ENCODE assay signal across 27 cellular contexts in genomic region chr1:199639453-199639852, GRCh38.
"Had no signal": no experiment of that assay in that cellular context is flagged by ENCODE, and none has a peak within 500 bp of the region (broad histone marks: within the 10 kb centered on the region; RNA-seq: fewer than 3 reads in every experiment).

No MANE protein-coding gene starts in this region.

- H3K4me2 ChIP-seq: neural progenitor cell had no signal

- FAIRE-seq: endometrium, islet of Langerhans had no signal

- DNase-seq: cortex of kidney; effector memory CD8-positive, alpha-beta T cell; erythroblast; esophagus squamous epithelium; foreskin melanocyte; glutamatergic neuron; heart right ventricle; hippocampal formation; left cardiac atrium; left lung; mesenchymal stem cell; midbrain; naive thymus-derived CD4-positive, alpha-beta T cell; right cardiac atrium; spleen; stimulated activated CD4-positive, alpha-beta T cell treated with anti-CD3 and anti-CD28 coated beads, Interleukin-15, amount 100 ng/mL, for 24 hours; stimulated activated CD4-positive, alpha-beta T cell treated with anti-CD3 and anti-CD28 coated beads, Interleukin-2, amount 100 ng/mL, for 48 hours; stimulated activated naive B cell treated with anti-CD40 and anti-IgM and Interleukin-4, amounts not matched to agents 10 μg/mL and 1 μg/mL and 100 μg/mL, for 72 hours; transverse colon; upper lobe of right lung; uterus had no signal

- H3K9me3 ChIP-seq: esophagus squamous epithelium, prostate gland, thoracic aorta, transverse colon, upper lobe of right lung, uterus had no signal

- H3K27ac ChIP-seq: esophagus squamous epithelium, heart right ventricle, left lung, neural progenitor cell, prostate gland, skin epidermis, spleen, thoracic aorta, transverse colon, upper lobe of right lung, uterus had no signal

- H3K27me3 ChIP-seq: esophagus squamous epithelium, heart right ventricle, left lung, neural progenitor cell, transverse colon, upper lobe of right lung, uterus had no signal

- H2AFZ ChIP-seq: neural progenitor cell had no signal

- H3K4me1 ChIP-seq: esophagus squamous epithelium, heart right ventricle, left lung, neural progenitor cell, prostate gland, spleen, transverse colon, upper lobe of right lung, uterus had no signal

- ATAC-seq: effector memory CD8-positive, alpha-beta T cell; heart right ventricle; left cardiac atrium; left lung; naive thymus-derived CD4-positive, alpha-beta T cell; right cardiac atrium; stimulated activated naive B cell treated with anti-CD40 and anti-IgM and Interleukin-4, amounts not matched to agents 10 μg/mL and 1 μg/mL and 100 μg/mL, for 72 hours; upper lobe of right lung had no signal

- H3K9ac ChIP-seq: neural progenitor cell had no signal

- H3K4me3 ChIP-seq: esophagus squamous epithelium, heart right ventricle, left lung, neural progenitor cell, prostate gland, skin epidermis, spleen, thoracic aorta, transverse colon, upper lobe of right lung, uterus had no signal

- H3K36me3 ChIP-seq: esophagus squamous epithelium, heart right ventricle, left lung, neural progenitor cell, prostate gland, spleen, thoracic aorta, transverse colon, upper lobe of right lung, uterus had no signal
